In genomic region chr11:130916910-130917309, GRCh38 we compare ENCODE assay signal across 1 cellular context.
TF ChIP-seq lines count a peak whose summit lies in the region.

No MANE protein-coding gene starts in this region.

TF ChIP-seq in GM12878, 131 proteins besides CTCF, POLR2A, EP300 and RAD21 (continued from another document):
- TF ChIP-seq RELB (IDR thresholded peaks at IDR 0.05; ENCODE audit: low read depth) (no peak), RUNX3 (IDR thresholded peaks at IDR 0.05; ENCODE audit: low read length) (no peak), SP1 (IDR thresholded peaks at IDR 0.05; ENCODE audit: low read depth, low read length) (no peak), IKZF1 (conservative IDR thresholded peaks at IDR 0.05) (no peak), ESRRA (IDR thresholded peaks at IDR 0.05; ENCODE audit: low read length) (no peak), CBX3 (IDR thresholded peaks at IDR 0.05; ENCODE audit: borderline replicate concordance, low read depth) (no peak), NFIC (IDR thresholded peaks at IDR 0.05; ENCODE audit: low read depth, low read length) (no peak), MEF2B (IDR thresholded peaks at IDR 0.05; ENCODE audit: partially characterized antibody, poor library complexity, severe bottlenecking) (no peak)
- TF ChIP-seq, protein P1, sequence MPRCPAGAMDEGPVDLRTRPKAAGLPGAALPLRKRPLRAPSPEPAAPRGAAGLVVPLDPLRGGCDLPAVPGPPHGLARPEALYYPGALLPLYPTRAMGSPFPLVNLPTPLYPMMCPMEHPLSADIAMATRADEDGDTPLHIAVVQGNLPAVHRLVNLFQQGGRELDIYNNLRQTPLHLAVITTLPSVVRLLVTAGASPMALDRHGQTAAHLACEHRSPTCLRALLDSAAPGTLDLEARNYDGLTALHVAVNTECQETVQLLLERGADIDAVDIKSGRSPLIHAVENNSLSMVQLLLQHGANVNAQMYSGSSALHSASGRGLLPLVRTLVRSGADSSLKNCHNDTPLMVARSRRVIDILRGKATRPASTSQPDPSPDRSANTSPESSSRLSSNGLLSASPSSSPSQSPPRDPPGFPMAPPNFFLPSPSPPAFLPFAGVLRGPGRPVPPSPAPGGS (IDR thresholded peaks at IDR 0.05; ENCODE audit: borderline replicate concordance, insufficient read depth, low read depth, low read length, poor library complexity, severe bottlenecking) = no peak
